ENCODE assay signal across 1 cellular context in the genomic region with DNA sequence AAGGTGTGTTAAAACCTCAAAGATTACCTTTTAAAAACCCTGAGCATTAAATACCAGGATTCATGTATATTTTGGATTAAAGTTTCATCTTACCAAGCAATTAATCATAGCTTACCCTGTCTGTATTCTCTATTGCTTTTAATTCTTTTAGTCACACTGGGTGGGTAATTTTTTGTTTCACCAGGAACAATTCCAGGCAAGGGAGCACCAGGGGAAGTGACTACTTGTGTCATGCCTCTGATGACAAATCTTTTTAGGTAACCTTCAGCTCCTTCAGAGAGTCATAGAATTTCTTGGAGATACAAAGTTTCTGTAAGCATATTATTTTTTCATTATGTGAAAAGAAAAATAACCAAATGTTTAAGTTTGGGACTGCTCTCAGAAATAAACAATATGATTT.
TF ChIP-seq lines count a peak whose summit lies in the region.

No MANE protein-coding gene starts in this region.

TF ChIP-seq in HCT116, 20 proteins besides CTCF, POLR2A, EP300 and RAD21 (continued from another document):
- TF ChIP-seq JUND (IDR thresholded peaks at IDR 0.05) (peak; percentile 31; the same call in 1 of the 2 replicates), CBX3 (IDR thresholded peaks at IDR 0.05; ENCODE audit: low read depth) (peak; percentile 42; the same call in 1 of the 2 replicates), SRF (IDR thresholded peaks at IDR 0.05; ENCODE audit: low read depth) (0 out of 2 replicates have a peak, but pooled peaks have one; percentile 26), TCF7L2 (IDR thresholded peaks at IDR 0.05; ENCODE audit: borderline replicate concordance, extremely low read depth, insufficient read depth, insufficient read length) (no peak)
